Comparison of ENCODE assay signal across 10 cellular contexts in genomic region chr2:25168256-25169072, GRCh38. TPM values are rescaled to one million over a fixed set of nuclear protein-coding genes. Genes with fewer than 3 reads are reported as not detected.
DNase-seq lines count a peak whose midpoint lies in the region; ATAC-seq and TF ChIP-seq lines count a peak whose summit lies in the region.
"Had no signal": no experiment of that assay in that cellular context is flagged by ENCODE, and none has a peak within 500 bp of the region (broad histone marks: within the 10 kb centered on the region; RNA-seq: fewer than 3 reads in every experiment).

TSS of gene POMC (minus strand) at chr2:25168580. CDS start at chr2:25164772, 3,808 bp downstream.

- CTCF ChIA-PET in BJ (lab: Yijun Ruan, JAX): interaction anchor here (1.0 kb wide), 1 partner anchor 30 kb away, joined by 3 read pairs; no protein-coding TSS in a partner anchor
- CTCF ChIA-PET in activated CD8-positive, alpha-beta memory T cell treated with anti-CD3 and anti-CD28 coated beads, Interleukin-2, amount 10 ng/mL, durations not matched to agents 7 days and 5 days (lab: Charles Lee): interaction anchor here (1.0 to 3.4 kb wide), 2 partner anchors 28 to 43 kb away, joined by 3 to 42 read pairs; no protein-coding TSS in a partner anchor

- intact Hi-C loops in esophagus squamous epithelium (cut with DNase I) (no loop called here), natural killer cell (cut with micrococcal nuclease) (no loop called here), aorta (cut with DNase I) (no loop called here)

- H3K4me3 ChIP-seq in BJ (ENCODE audit: low read depth, low read length) (peak within 1 kb of the TSS; percentile 27), esophagus squamous epithelium (peak within 1 kb of the TSS; percentile 27 to 73 (median 56)), aorta (ENCODE audit: low read length in 2 of 2) (peak within 1 kb of the TSS; percentile 1 to 37)

- no peak for TF ChIP-seq CTCF in BJ (IDR thresholded peaks at IDR 0.05; ENCODE audit: insufficient read depth, low read depth, low read length)
- peak in 1 of 6 experiments; percentile 11 for TF ChIP-seq CTCF in esophagus squamous epithelium (IDR thresholded peaks at IDR 0.05)
- TF ChIP-seq CTCF in natural killer cell (IDR thresholded peaks at IDR 0.05): no peak

- peak within 1 kb of the TSS; percentile 33 for H3K4me3 Mint-ChIP-seq in activated CD8-positive, alpha-beta memory T cell treated with anti-CD3 and anti-CD28 coated beads, Interleukin-2, amount 10 ng/mL, durations not matched to agents 7 days and 5 days
- H3K4me3 Mint-ChIP-seq in natural killer cell: peak within 1 kb of the TSS; percentile 68

- ATAC-seq in HG02642 (IDR thresholded peaks at IDR 0.05; ENCODE audit: poor library complexity, unreplicated experiment): peak; percentile 53
- ATAC-seq in activated CD8-positive, alpha-beta memory T cell treated with anti-CD3 and anti-CD28 coated beads, Interleukin-2, amount 10 ng/mL, durations not matched to agents 7 days and 5 days: peak; percentile 73
- peak; percentile 69 to 87 (median 74) for ATAC-seq in natural killer cell
- peak; percentile 52 for ATAC-seq in aorta (ENCODE audit: low FRiP score)
- ATAC-seq in HG02588 (IDR thresholded peaks at IDR 0.05; ENCODE audit: unreplicated experiment): no peak
- ATAC-seq: HCT116 had no signal

- H3K27me3 Mint-ChIP-seq in activated CD8-positive, alpha-beta memory T cell treated with anti-CD3 and anti-CD28 coated beads, Interleukin-2, amount 10 ng/mL, durations not matched to agents 7 days and 5 days: peaks cover 75% of the 10 kb centered on the region
- H3K27me3 Mint-ChIP-seq in natural killer cell (ENCODE audit: low read depth in 2 of 2): peaks cover 64 to 65% of the 10 kb centered on the region in 2 donors

- POLR2A ChIA-PET in BJ (lab: Charles Lee): no interaction called here

- no peaks in the 10 kb centered on the region for H3K9me3 Mint-ChIP-seq in activated CD8-positive, alpha-beta memory T cell treated with anti-CD3 and anti-CD28 coated beads, Interleukin-2, amount 10 ng/mL, durations not matched to agents 7 days and 5 days (ENCODE audit: low read depth)
- no peaks in the 10 kb centered on the region for H3K9me3 Mint-ChIP-seq in natural killer cell

- H3K36me3 ChIP-seq in BJ (ENCODE audit: control insufficient read depth, insufficient read depth, low read length) (no peaks in the 10 kb centered on the region), esophagus squamous epithelium (no peaks in the 10 kb centered on the region), aorta (ENCODE audit: control insufficient read depth in 1 of 2, insufficient read depth in 2 of 2, low read length in 1 of 2) (no peaks in the 10 kb centered on the region)

- H3K4me1 Mint-ChIP-seq in activated CD8-positive, alpha-beta memory T cell treated with anti-CD3 and anti-CD28 coated beads, Interleukin-2, amount 10 ng/mL, durations not matched to agents 7 days and 5 days: peaks cover 26% of the 10 kb centered on the region
- H3K4me1 Mint-ChIP-seq in natural killer cell: peaks cover 0 to 12% of the 10 kb centered on the region in 2 donors

- no peaks in the 10 kb centered on the region for H3K36me3 Mint-ChIP-seq in activated CD8-positive, alpha-beta memory T cell treated with anti-CD3 and anti-CD28 coated beads, Interleukin-2, amount 10 ng/mL, durations not matched to agents 7 days and 5 days
- no peaks in the 10 kb centered on the region for H3K36me3 Mint-ChIP-seq in natural killer cell

- H3K27ac ChIP-seq in esophagus squamous epithelium (peak within 1 kb of the TSS in 1 of 4 donors; percentile 14), aorta (ENCODE audit: low read depth in 1 of 2, low read length in 2 of 2) (no peak within 1 kb of the TSS)
- H3K27ac ChIP-seq: epithelial cell of prostate had no signal

- H3K9me3 ChIP-seq in esophagus squamous epithelium (no peaks in the 10 kb centered on the region), aorta (ENCODE audit: control insufficient read depth, low read length) (no peaks in the 10 kb centered on the region)

- no peak for TF ChIP-seq POLR2A in esophagus squamous epithelium (IDR thresholded peaks at IDR 0.05)

- H3K27ac Mint-ChIP-seq in activated CD8-positive, alpha-beta memory T cell treated with anti-CD3 and anti-CD28 coated beads, Interleukin-2, amount 10 ng/mL, durations not matched to agents 7 days and 5 days: no peak within 1 kb of the TSS
- peak within 1 kb of the TSS in 1 of 2 donors; percentile 20 for H3K27ac Mint-ChIP-seq in natural killer cell

- H3K4me1 ChIP-seq in esophagus squamous epithelium (peaks cover 9 to 20% (median 12%) of the 10 kb centered on the region in 3 donors), aorta (ENCODE audit: control insufficient read depth in 1 of 2, insufficient read depth in 2 of 2, low read length in 2 of 2) (no peaks in the 10 kb centered on the region)

- 5 to 25% methylated on average over 8 to 15 of the region's 75 CpGs for WGBS in esophagus squamous epithelium, 2 donors
- 5 to 7% methylated on average over 75 of the region's 75 CpGs for WGBS in aorta, 2 donors

- H3K27me3 ChIP-seq in BJ (ENCODE audit: control insufficient read depth, insufficient read depth, low read length) (peaks cover 48% of the 10 kb centered on the region), esophagus squamous epithelium (peaks cover 7 to 64% (median 17%) of the 10 kb centered on the region in 4 donors), aorta (ENCODE audit: control insufficient read depth in 1 of 2, insufficient read depth in 2 of 2, low read length in 1 of 2) (no peaks in the 10 kb centered on the region)

- no peak for DNase-seq in BJ (ENCODE audit: low read depth)
- DNase-seq in activated CD8-positive, alpha-beta memory T cell treated with anti-CD3 and anti-CD28 coated beads, Interleukin-2, amount 10 ng/mL, durations not matched to agents 7 days and 5 days: peak; percentile 49
- DNase-seq in esophagus squamous epithelium (lab: John Stamatoyannopoulos, UW): no peak
- peak; percentile 34 for DNase-seq in natural killer cell
- peak in 1 of 2 donors; percentile 83 for DNase-seq in aorta
- no peak for DNase-seq in anterior cingulate cortex (lab: John Stamatoyannopoulos, UW)

RNA-seq across cellular contexts. Expression of gene POMC, which starts in this region (rescaled TPM):
- polyA plus RNA-seq in BJ (2011; rRNA removed) (0.27 and 0.43 TPM in 2 replicates), aorta (1 to 10 TPM in 1 of 2 donors, under 1 TPM in 1; 0.38 to 4.5 TPM)
- not detected in 2 replicates for polyA minus RNA-seq in BJ (2011; rRNA and poly(A)+ RNA removed)
- 1 to 10 TPM; 4.3 to 4.6 TPM for total RNA-seq in activated CD8-positive, alpha-beta memory T cell treated with anti-CD3 and anti-CD28 coated beads, Interleukin-2, amount 10 ng/mL, durations not matched to agents 7 days and 5 days
- total RNA-seq in esophagus squamous epithelium (1 to 10 TPM in 3 of 4 donors, not detected in 1; 3.1 to 6.1 (median 3.4) TPM), natural killer cell (1 to 10 TPM; 4.9 to 6.6 (median 6.0) TPM), aorta (1 to 10 TPM; 1.2 to 1.4 TPM)

Comparison
In these comparisons a context has a peak if more than half of its experiments do, and no peak if none do; other contexts are left out.
1. DNase-seq: peak in activated CD8-positive, alpha-beta memory T cell treated with anti-CD3 and anti-CD28 coated beads, Interleukin-2, amount 10 ng/mL, durations not matched to agents 7 days and 5 days (single experiment) and natural killer cell (single experiment); none in BJ (single experiment), esophagus squamous epithelium (single experiment) and anterior cingulate cortex (0 of 58).
2. Peak in every context shown above with its lines, with median percentiles within 50 percentile points of each other: H3K4me3 ChIP-seq.